ENCODE assay signal across 19 cellular contexts in the genomic region with DNA sequence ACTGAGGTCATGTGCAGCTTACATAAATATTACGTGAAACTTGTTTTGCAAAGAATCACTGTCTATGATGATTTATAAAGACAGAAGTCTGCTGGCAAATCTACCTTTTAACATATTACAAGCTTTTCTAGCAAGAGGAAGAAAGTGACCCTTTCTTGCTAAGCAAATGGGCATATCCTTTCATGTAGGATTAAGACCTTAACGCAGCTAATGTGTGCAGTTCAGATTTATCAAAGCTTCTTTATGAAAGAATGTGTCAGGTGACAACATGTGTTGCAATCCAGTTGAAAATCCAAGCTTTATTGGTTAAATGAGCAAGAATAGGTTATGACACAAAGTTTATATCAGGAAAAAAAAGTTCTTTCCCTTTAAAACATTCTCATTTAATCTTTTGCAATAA.
A peak's percentile ranks its signal among the peaks of the same experiment; 100 is the strongest.
DNase-seq lines count a peak whose midpoint lies in the region; ATAC-seq and TF ChIP-seq lines count a peak whose summit lies in the region.
"Had no signal": no experiment of that assay in that cellular context is flagged by ENCODE, and none has a peak within 500 bp of the region (broad histone marks: within the 10 kb centered on the region; RNA-seq: fewer than 3 reads in every experiment).

No MANE protein-coding gene starts in this region.

- DNase-seq in NCI-H82 (lab: John Stamatoyannopoulos, UW) (peak; percentile 11), NCI-H82 treated with DMSO at 0.1 percent for 48 hours (lab: John Stamatoyannopoulos, UW; ENCODE audit: unreplicated experiment) (no peak), COLO829 (ENCODE audit: low spot score) (peak; percentile 29), fibroblast of villous mesenchyme (ENCODE audit: low read depth) (peak; percentile 6), type B pancreatic cell (ENCODE audit: extremely low spot score, unreplicated experiment) (no peak), brain microvascular endothelial cell (no peak), DMS 273 (lab: John Stamatoyannopoulos, UW; ENCODE audit: unreplicated experiment) (no peak)
- DNase-seq: 8988T; BE2C; C1 segment of cervical spinal cord; CD4-positive, CD25-positive, alpha-beta regulatory T cell; CD8-positive, alpha-beta memory T cell; DMS 273 treated with DMSO at 0.1 percent for 48 hours; DMS53; DND-41; EL; H9 had no signal

- no peak for ATAC-seq in GM19463 (IDR thresholded peaks at IDR 0.05; ENCODE audit: unreplicated experiment)
- ATAC-seq: GM12878 had no signal

- no peaks in the 10 kb centered on the region for H3K36me3 ChIP-seq in brain microvascular endothelial cell (replicated peaks)
- H3K36me3 ChIP-seq: BE2C had no signal

- no peaks in the 10 kb centered on the region for H3K27me3 ChIP-seq in brain microvascular endothelial cell (replicated peaks)
- H3K27me3 ChIP-seq: BE2C had no signal

- H3K27ac ChIP-seq in brain microvascular endothelial cell, result no peak overlapping the region

- no peak overlapping the region for H3K4me3 Mint-ChIP-seq in type B pancreatic cell
- H3K4me3 Mint-ChIP-seq: CD4-positive, CD25-positive, alpha-beta regulatory T cell; CD8-positive, alpha-beta memory T cell; H9 had no signal

- H3K27me3 Mint-ChIP-seq in type B pancreatic cell, result peaks cover 22% of the 10 kb centered on the region
- H3K27me3 Mint-ChIP-seq: CD4-positive, CD25-positive, alpha-beta regulatory T cell; CD8-positive, alpha-beta memory T cell had no signal

- peak overlapping the region; percentile 34 for H3K27ac Mint-ChIP-seq in type B pancreatic cell
- H3K27ac Mint-ChIP-seq: CD4-positive, CD25-positive, alpha-beta regulatory T cell; CD8-positive, alpha-beta memory T cell; H9 had no signal

- no peaks in the 10 kb centered on the region for H3K36me3 Mint-ChIP-seq in type B pancreatic cell
- H3K36me3 Mint-ChIP-seq: CD4-positive, CD25-positive, alpha-beta regulatory T cell; CD8-positive, alpha-beta memory T cell had no signal

- in situ Hi-C loops in brain microvascular endothelial cell (cut with HindIII; ENCODE audit: low pct_ligation_motif_present, low sequenced_read_pairs), result no loop called here

- TF ChIP-seq CTCF in fibroblast of villous mesenchyme (IDR thresholded peaks at IDR 0.05; ENCODE audit: insufficient read depth, low read depth, low read length) (no peak), type B pancreatic cell (conservative IDR thresholded peaks at IDR 0.05) (no peak), brain microvascular endothelial cell (IDR thresholded peaks at IDR 0.05; ENCODE audit: low read depth, low read length, missing control alignments) (no peak)

- peaks cover 10% of the 10 kb centered on the region for H3K9me3 Mint-ChIP-seq in type B pancreatic cell
- H3K9me3 Mint-ChIP-seq: H9 had no signal

- peaks cover 14% of the 10 kb centered on the region for H3K4me1 Mint-ChIP-seq in type B pancreatic cell (ENCODE audit: unreplicated experiment)
- H3K4me1 Mint-ChIP-seq: CD4-positive, CD25-positive, alpha-beta regulatory T cell; CD8-positive, alpha-beta memory T cell; H9 had no signal

- H3K4me3 ChIP-seq in fibroblast of villous mesenchyme (ENCODE audit: low read depth, low read length) (no peak overlapping the region), brain microvascular endothelial cell (ENCODE audit: low read depth, low read length) (no peak overlapping the region)
- H3K4me3 ChIP-seq: GM12878 had no signal

Comparison
In these comparisons a context has a peak if more than half of its experiments do, and no peak if none do; other contexts are left out.
1. DNase-seq: peak in NCI-H82 (single experiment), COLO829 (single experiment) and fibroblast of villous mesenchyme (single experiment); none in NCI-H82 treated with DMSO at 0.1 percent for 48 hours (single experiment), type B pancreatic cell (single experiment), brain microvascular endothelial cell (single experiment) and DMS 273 (single experiment).